In the genomic region with DNA sequence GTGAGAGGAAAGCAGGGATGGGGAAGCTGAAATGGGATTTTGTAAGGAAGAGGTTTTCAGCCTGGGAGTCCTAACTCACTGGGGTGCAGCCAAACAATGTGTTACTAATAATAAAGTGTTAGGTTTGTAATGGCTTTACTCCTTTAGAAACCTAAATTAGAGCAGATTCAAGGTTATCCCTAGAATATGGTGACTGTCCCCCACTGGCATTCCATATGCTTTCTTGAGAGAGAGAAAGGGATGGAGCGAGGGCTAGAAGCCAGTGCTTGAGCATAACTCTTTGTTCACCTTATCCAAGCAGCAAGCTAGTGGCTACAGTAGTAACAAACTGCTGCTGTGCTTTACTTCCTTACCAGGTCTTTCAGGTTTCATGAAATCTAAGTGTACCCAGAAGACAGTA, we compare ENCODE assay signal across 1 cellular context.
TF ChIP-seq lines count a peak whose summit lies in the region.

No MANE protein-coding gene starts in this region.

TF ChIP-seq in IMR-90, 13 proteins besides CTCF, POLR2A, EP300 and RAD21 (continued from another document):
- no peak for TF ChIP-seq MAFK (IDR thresholded peaks at IDR 0.05; ENCODE audit: low read depth, low read length)
